ENCODE assay signal across 25 cellular contexts in genomic region chr9:3908731-3909130, GRCh38.
DNase-seq lines count a peak whose midpoint lies in the region; ATAC-seq and TF ChIP-seq lines count a peak whose summit lies in the region.
"Had no signal": no experiment of that assay in that cellular context is flagged by ENCODE, and none has a peak within 500 bp of the region (broad histone marks: within the 10 kb centered on the region; RNA-seq: fewer than 3 reads in every experiment).

No MANE protein-coding gene starts in this region.

- H3K27me3 ChIP-seq in layer of hippocampus (ENCODE audit: control insufficient read depth, insufficient read depth, low read length), result no peaks in the 10 kb centered on the region
- H3K27me3 ChIP-seq in trophoblast cell (ENCODE audit: insufficient read depth, low read length), result no peaks in the 10 kb centered on the region
- no peaks in the 10 kb centered on the region for H3K27me3 ChIP-seq in GM23338 (ENCODE audit: insufficient read depth)

- H2BK5ac ChIP-seq in trophoblast cell (ENCODE audit: low read depth, low read length, poor library complexity), result no peak overlapping the region

- H3K4me1 Mint-ChIP-seq in GM23338, result 0 out of 3 replicates have a peak, but pooled peaks cover 2% of the 10 kb centered on the region
- H3K4me1 Mint-ChIP-seq: B cell had no signal

- H3K9me3 Mint-ChIP-seq in GM23338, result no peaks in the 10 kb centered on the region
- H3K9me3 Mint-ChIP-seq: H9; T-helper 1 cell treated with Interleukin-12 subunit alpha and Interleukin-12 subunit beta and Interleukin-4 antibody, amounts not matched to agents 30 μg/mL and 1 μg/mL, for 36 hours had no signal

- no peak overlapping the region for H2BK12ac ChIP-seq in trophoblast cell (ENCODE audit: low read length)

- H3K36me3 Mint-ChIP-seq in GM23338 (ENCODE audit: low read depth), result no peaks in the 10 kb centered on the region

- H3K27ac Mint-ChIP-seq in GM23338, result no peak overlapping the region
- H3K27ac Mint-ChIP-seq: activated CD8-positive, alpha-beta T cell treated with anti-CD3 and anti-CD28 coated beads, Interleukin-2, amount 10 ng/mL, durations not matched to agents 7 days and 5 days; activated naive CD8-positive, alpha-beta T cell; B cell; H9; T-helper 1 cell treated with Interleukin-12 subunit alpha and Interleukin-12 subunit beta and Interleukin-4 antibody, amounts not matched to agents 30 μg/mL and 1 μg/mL, for 36 hours had no signal

- no peak overlapping the region for H3K4ac ChIP-seq in trophoblast cell (ENCODE audit: low read depth, low read length)

- H3F3A ChIP-seq in GM23338 (replicated peaks; ENCODE audit: low read depth), result no peaks in the 10 kb centered on the region

- H3K14ac ChIP-seq in trophoblast cell (ENCODE audit: low read length), result no peak overlapping the region

- no peaks in the 10 kb centered on the region for H3K9me2 ChIP-seq in GM23338 (ENCODE audit: insufficient read depth)

- H3K4me1 ChIP-seq in trophoblast cell (ENCODE audit: control insufficient read depth in 1 of 2, insufficient read depth in 2 of 2, low read length in 2 of 2) (peaks cover 3 to 8% of the 10 kb centered on the region in 2 experiments), GM23338 (ENCODE audit: insufficient read depth) (no peaks in the 10 kb centered on the region)
- H3K4me1 ChIP-seq: prostate gland had no signal

- H3K4me3 ChIP-seq in fibroblast of pulmonary artery (replicated peaks; ENCODE audit: low read depth, low read length), result no peak overlapping the region
- no peak overlapping the region for H3K4me3 ChIP-seq in trophoblast cell (ENCODE audit: low read depth, low read length)
- no peak overlapping the region for H3K4me3 ChIP-seq in GM23338
- H3K4me3 ChIP-seq: K562, prostate gland had no signal

- H4K8ac ChIP-seq in trophoblast cell (ENCODE audit: low read depth, low read length), result no peak overlapping the region

- no peak overlapping the region for H2BK120ac ChIP-seq in trophoblast cell (ENCODE audit: insufficient read depth, low read length, poor library complexity)

- intact Hi-C loops in Right ventricle myocardium inferior (cut with DNase I) (no loop called here), cardiac septum (cut with DNase I) (no loop called here)

- H3K79me1 ChIP-seq in trophoblast cell (ENCODE audit: low read length), result peaks cover 2% of the 10 kb centered on the region

- H3K4me3 Mint-ChIP-seq in GM23338, result no peak overlapping the region
- H3K4me3 Mint-ChIP-seq: activated CD8-positive, alpha-beta T cell treated with anti-CD3 and anti-CD28 coated beads, Interleukin-2, amount 10 ng/mL, durations not matched to agents 7 days and 5 days; activated naive CD8-positive, alpha-beta T cell; B cell; H9; T-helper 1 cell treated with Interleukin-12 subunit alpha and Interleukin-12 subunit beta and Interleukin-4 antibody, amounts not matched to agents 30 μg/mL and 1 μg/mL, for 36 hours had no signal

- no peaks in the 10 kb centered on the region for H3K9me3 ChIP-seq in trophoblast cell (ENCODE audit: insufficient read depth, low read depth, low read length)
- H3K9me3 ChIP-seq: prostate gland had no signal

- WGBS in trophoblast cell (ENCODE audit: extremely low coverage, insufficient coverage, insufficient read length), result no CpG with 5 or more reads among the region's 5 CpGs

- H4K12ac ChIP-seq in trophoblast cell (ENCODE audit: low read depth, low read length), result no peak overlapping the region

- H3K27me3 Mint-ChIP-seq in GM23338 (ENCODE audit: insufficient read depth, low read depth, poor library complexity), result peaks cover 2% of the 10 kb centered on the region
- H3K27me3 Mint-ChIP-seq: activated naive CD8-positive, alpha-beta T cell had no signal

- H2AFZ ChIP-seq in trophoblast cell (ENCODE audit: insufficient read depth, low read length, poor library complexity), result no peak overlapping the region
- no peak overlapping the region for H2AFZ ChIP-seq in GM23338

- ATAC-seq in Right ventricle myocardium inferior (peak; percentile 47), HG03045 (IDR thresholded peaks at IDR 0.05; ENCODE audit: unreplicated experiment) (no peak), GM23338 (no peak)
- ATAC-seq: activated CD8-positive, alpha-beta T cell treated with anti-CD3 and anti-CD28 coated beads, Interleukin-2, amount 10 ng/mL, durations not matched to agents 7 days and 5 days; K562; stimulated activated naive CD8-positive, alpha-beta T cell treated with anti-CD3 and anti-CD28 coated beads, Interleukin-15, Interleukin-2, amounts not matched to agents 100 U/mL and 50 U/mL, for 24 hours had no signal

- no peak for DNase-seq in Right ventricle myocardium inferior (ENCODE audit: missing footprints)
- no peak for DNase-seq in cardiac septum (ENCODE audit: low spot score)
- peak; percentile 41 for DNase-seq in fibroblast of pulmonary artery (ENCODE audit: low read depth)
- DNase-seq in activated CD4-positive, CD25-positive, alpha-beta regulatory T cell treated with anti-CD3 and anti-CD28 coated beads, Interleukin-2, amount 50 U/mL, for 72 hours, result no peak
- no peak for DNase-seq in trophoblast cell
- DNase-seq in GM23338 (ENCODE audit: low spot score), result no peak
- DNase-seq: 8988T; activated CD8-positive, alpha-beta T cell treated with anti-CD3 and anti-CD28 coated beads, Interleukin-2, amount 10 ng/mL, durations not matched to agents 7 days and 5 days; cerebellar nuclear complex; glutamatergic neuron; H9; kidney; MM.1S; NCI-H1417; NCI-H2081; NCI-H446 treated with DMSO at 0.1 percent for 48 hours; NCI-H82; stimulated activated naive CD8-positive, alpha-beta T cell treated with anti-CD3 and anti-CD28 coated beads, Interleukin-15, Interleukin-2, amounts not matched to agents 100 U/mL and 50 U/mL, for 24 hours had no signal

- H3K23ac ChIP-seq in trophoblast cell (ENCODE audit: low read length), result no peak overlapping the region

- no peak overlapping the region for H3K18ac ChIP-seq in trophoblast cell (ENCODE audit: low read length)

- no peak overlapping the region for H3K9ac ChIP-seq in trophoblast cell (ENCODE audit: low read length)

- H4K91ac ChIP-seq in trophoblast cell (ENCODE audit: low read depth, low read length), result no peak overlapping the region

- H3K4me2 ChIP-seq in trophoblast cell (ENCODE audit: low read length), result no peak overlapping the region
- H3K4me2 ChIP-seq in GM23338, result no peak overlapping the region

- TF ChIP-seq CTCF in fibroblast of pulmonary artery (IDR thresholded peaks at IDR 0.05; ENCODE audit: low read length, missing control alignments) (no peak), GM23338 (conservative IDR thresholded peaks at IDR 0.05; ENCODE audit: low read depth in 2 of 2) (no peak)

- H4K20me1 ChIP-seq in GM23338 (replicated peaks; ENCODE audit: insufficient read depth), result no peaks in the 10 kb centered on the region

- no peaks in the 10 kb centered on the region for H3K79me2 ChIP-seq in trophoblast cell (ENCODE audit: control insufficient read depth, insufficient read depth, low read length, poor library complexity)
- no peaks in the 10 kb centered on the region for H3K79me2 ChIP-seq in GM23338 (replicated peaks; ENCODE audit: insufficient read depth)

- H3K27ac ChIP-seq in layer of hippocampus (ENCODE audit: low read depth, low read length), result peak overlapping the region; percentile 33
- H3K27ac ChIP-seq in trophoblast cell (ENCODE audit: low read depth, low read length), result no peak overlapping the region
- no peak overlapping the region for H3K27ac ChIP-seq in GM23338 (ENCODE audit: low read depth)
- H3K27ac ChIP-seq: prostate gland had no signal

- H3K36me3 ChIP-seq in trophoblast cell (ENCODE audit: control insufficient read depth in 1 of 2, insufficient read depth in 2 of 2, low read length in 2 of 2) (no peaks in the 10 kb centered on the region), GM23338 (ENCODE audit: insufficient read depth) (no peaks in the 10 kb centered on the region)
- H3K36me3 ChIP-seq: prostate gland had no signal

- no peak overlapping the region for H2AK5ac ChIP-seq in trophoblast cell (ENCODE audit: low read length)

TF ChIP-seq in GM23338, 12 proteins besides CTCF, POLR2A, EP300 and RAD21:
- TF ChIP-seq EZH2 (IDR thresholded peaks at IDR 0.05; ENCODE audit: low read depth, unreplicated experiment), result no peak
